Comparison of ENCODE assay signal across 10 cellular contexts in genomic region chr7:149415391-149416068, GRCh38. TPM values are rescaled to one million over a fixed set of nuclear protein-coding genes. Genes with fewer than 3 reads are reported as not detected.
DNase-seq lines count a peak whose midpoint lies in the region; ATAC-seq and TF ChIP-seq lines count a peak whose summit lies in the region.
"Had no signal": no experiment of that assay in that cellular context is flagged by ENCODE, and none has a peak within 500 bp of the region (broad histone marks: within the 10 kb centered on the region; RNA-seq: fewer than 3 reads in every experiment).

No MANE protein-coding gene starts in this region.

- intact Hi-C loops in activated CD4-positive, alpha-beta T cell treated with anti-CD3 and anti-CD28 coated beads for 36 hours (cut with DNase I, micrococcal nuclease), result loop anchor here in 1 of 2 experiments (10.0 kb wide), 1 partner anchor 221 kb away; the partner anchor contains the start of gene ZNF282

- no peaks in the 10 kb centered on the region for H3K9me3 ChIP-seq in suprapubic skin
- H3K9me3 ChIP-seq: A549 had no signal

- no peaks in the 10 kb centered on the region for H3K36me3 ChIP-seq in suprapubic skin

- H3K4me3 ChIP-seq in coronary artery, result peak overlapping the region; percentile 62
- H3K4me3 ChIP-seq in suprapubic skin, result peak overlapping the region; percentile 34
- H3K4me3 ChIP-seq: A549 had no signal

- H3K27me3 ChIP-seq in suprapubic skin, result no peaks in the 10 kb centered on the region

- H3K4me1 ChIP-seq in suprapubic skin, result peaks cover 6% of the 10 kb centered on the region
- H3K4me1 ChIP-seq: A549 had no signal

- no peak for ATAC-seq in activated CD4-positive, alpha-beta T cell treated with anti-CD3 and anti-CD28 coated beads for 36 hours
- no peak for ATAC-seq in memory B cell (ENCODE audit: low read depth)
- ATAC-seq: A549 had no signal

- no peak overlapping the region for H3K27ac Mint-ChIP-seq in activated CD4-positive, alpha-beta T cell treated with anti-CD3 and anti-CD28 coated beads for 36 hours
- H3K27ac Mint-ChIP-seq in memory B cell, result no peak overlapping the region

- POLR2A ChIA-PET in activated CD4-positive, alpha-beta T cell treated with anti-CD3 and anti-CD28 coated beads for 36 hours (lab: Charles Lee), result no interaction called here

- CTCF ChIA-PET in activated CD4-positive, alpha-beta T cell treated with anti-CD3 and anti-CD28 coated beads for 36 hours (lab: Charles Lee), result no interaction called here

- H3K4me3 Mint-ChIP-seq in activated CD4-positive, alpha-beta T cell treated with anti-CD3 and anti-CD28 coated beads for 36 hours, result peak overlapping the region; percentile 56
- H3K4me3 Mint-ChIP-seq in memory B cell, result peak overlapping the region; percentile 47

- no peak for TF ChIP-seq EP300 in suprapubic skin (IDR thresholded peaks at IDR 0.05)

- no peaks in the 10 kb centered on the region for H3K9me3 Mint-ChIP-seq in activated CD4-positive, alpha-beta T cell treated with anti-CD3 and anti-CD28 coated beads for 36 hours (ENCODE audit: low read depth)
- peaks cover 6% of the 10 kb centered on the region for H3K9me3 Mint-ChIP-seq in memory B cell

- no peaks in the 10 kb centered on the region for H3K36me3 Mint-ChIP-seq in activated CD4-positive, alpha-beta T cell treated with anti-CD3 and anti-CD28 coated beads for 36 hours (ENCODE audit: low read depth)
- H3K36me3 Mint-ChIP-seq in memory B cell, result peaks cover 3% of the 10 kb centered on the region

- peaks cover 17% of the 10 kb centered on the region for H3K27me3 Mint-ChIP-seq in activated CD4-positive, alpha-beta T cell treated with anti-CD3 and anti-CD28 coated beads for 36 hours
- peaks cover 14% of the 10 kb centered on the region for H3K27me3 Mint-ChIP-seq in memory B cell

- 51% methylated on average over 26 of the region's 26 CpGs for WGBS in suprapubic skin

- H3K4me1 Mint-ChIP-seq in activated CD4-positive, alpha-beta T cell treated with anti-CD3 and anti-CD28 coated beads for 36 hours, result peaks cover 3% of the 10 kb centered on the region
- H3K4me1 Mint-ChIP-seq in memory B cell, result no peaks in the 10 kb centered on the region

- H3K27ac ChIP-seq in coronary artery (peak overlapping the region in 1 of 2 donors; percentile 54), suprapubic skin (no peak overlapping the region)
- H3K27ac ChIP-seq: A549 had no signal

- TF ChIP-seq CTCF in coronary artery (IDR thresholded peaks at IDR 0.05), result no peak
- TF ChIP-seq CTCF in suprapubic skin (IDR thresholded peaks at IDR 0.05), result no peak

- no peak for DNase-seq in activated CD4-positive, alpha-beta T cell treated with anti-CD3 and anti-CD28 coated beads for 36 hours
- no peak for DNase-seq in activated CD4-positive, alpha-beta T cell treated with anti-CD3 and anti-CD28 coated beads for 1 hour
- DNase-seq in coronary artery (ENCODE audit: low spot score), result no peak
- no peak for DNase-seq in memory B cell (ENCODE audit: low spot score in 2 of 2)
- no peak for DNase-seq in suprapubic skin (ENCODE audit: low spot score in 2 of 2)
- no peak for DNase-seq in NCI-H2227 (lab: John Stamatoyannopoulos, UW; ENCODE audit: unreplicated experiment)
- DNase-seq in activated CD4-positive, CD25-positive, alpha-beta regulatory T cell (lab: John Stamatoyannopoulos, UW), result no peak
- DNase-seq in stimulated activated CD4-positive, alpha-beta T cell treated with anti-CD3 and anti-CD28 coated beads, Interleukin-4, amount 100 ng/mL, for 4 hours, result no peak
- DNase-seq: NCI-H2171 had no signal

- TF ChIP-seq POLR2A in suprapubic skin (IDR thresholded peaks at IDR 0.05), result no peak

RNA-seq across cellular contexts. Expression of gene ZNF777, which starts 45.3 kb away (rescaled TPM):
- 10 to 100 TPM; 13.3 to 16.4 TPM for total RNA-seq in activated CD4-positive, alpha-beta T cell treated with anti-CD3 and anti-CD28 coated beads for 36 hours
- total RNA-seq in suprapubic skin, result 10 to 100 TPM; 11.6 to 16.4 (median 14.9) TPM
